ENCODE assay signal across 8 cellular contexts in genomic region chr6:20212392-20213111, GRCh38. TPM values are rescaled to one million over a fixed set of nuclear protein-coding genes. Genes with fewer than 3 reads are reported as not detected.
DNase-seq lines count a peak whose midpoint lies in the region; ATAC-seq and TF ChIP-seq lines count a peak whose summit lies in the region.

Gene MBOAT1, minus strand, starts transcription at chr6:20212469. Its CDS starts 235 bp downstream, at chr6:20212234.

- peaks cover 12% of the 10 kb centered on the region for H3K27me3 ChIP-seq in DOHH2 (ENCODE audit: control insufficient read depth, low read length)
- H3K27me3 ChIP-seq in neuron (ENCODE audit: insufficient read depth, low read length), result no peaks in the 10 kb centered on the region

- no peaks in the 10 kb centered on the region for H3F3A ChIP-seq in DOHH2 (ENCODE audit: control insufficient read depth, insufficient read depth)

- H2AFZ ChIP-seq in neuron (ENCODE audit: low read depth, low read length), result peak within 1 kb of the TSS; percentile 44

- TF ChIP-seq CTCF in DOHH2 (IDR thresholded peaks at IDR 0.05; ENCODE audit: low read depth, low read length, poor library complexity, severe bottlenecking) (no peak), foreskin fibroblast (IDR thresholded peaks at IDR 0.05; ENCODE audit: low read depth, low read length) (no peak), subcutaneous adipose tissue (IDR thresholded peaks at IDR 0.05; ENCODE audit: low read depth) (no peak)

- H3K4me3 ChIP-seq in DOHH2 (ENCODE audit: low read length) (peak within 1 kb of the TSS; percentile 15; the same call in 1 of the 2 replicates), foreskin fibroblast (ENCODE audit: low read depth in 1 of 2, low read length in 2 of 2) (peak within 1 kb of the TSS; percentile 66 to 94), neuron (ENCODE audit: low read length) (peak within 1 kb of the TSS; percentile 59)

- H3K9me3 ChIP-seq in DOHH2 (ENCODE audit: control insufficient read depth, insufficient read depth, low read length), result no peaks in the 10 kb centered on the region
- H3K9me3 ChIP-seq in neuron (ENCODE audit: low read length), result no peaks in the 10 kb centered on the region

- H3K4me2 ChIP-seq in DOHH2 (ENCODE audit: low read length), result peak within 1 kb of the TSS; percentile 3

- no peaks in the 10 kb centered on the region for H3K9me2 ChIP-seq in DOHH2 (replicated peaks; ENCODE audit: control insufficient read depth, low read length)

- H3K79me2 ChIP-seq in DOHH2 (ENCODE audit: control insufficient read depth, low read length), result no peaks in the 10 kb centered on the region

- peak; percentile 88 for ATAC-seq in GM21737 (IDR thresholded peaks at IDR 0.05; ENCODE audit: unreplicated experiment)

- no peaks in the 10 kb centered on the region for H3K4me1 ChIP-seq in DOHH2 (ENCODE audit: control insufficient read depth, low read length)
- peaks cover 32% of the 10 kb centered on the region for H3K4me1 ChIP-seq in neuron (ENCODE audit: insufficient read depth, low read length)

- DNase-seq in KBM-7 (peak; percentile 95), RKO (ENCODE audit: low spot score) (peak; percentile 85), foreskin fibroblast (peak; percentile 93 to 98)
- DNase-seq in activated effector memory CD4-positive, alpha-beta T cell treated with anti-CD3 and anti-CD28 coated beads, Interleukin-2, amount 50 U/mL, for 16 hours, result peak; percentile 86

- H3K36me3 ChIP-seq in DOHH2 (ENCODE audit: control insufficient read depth, low read length) (no peaks in the 10 kb centered on the region), neuron (ENCODE audit: insufficient read depth, low read length) (peaks cover 1% of the 10 kb centered on the region)

- in situ Hi-C loops in KBM-7 (cut with MboI; ENCODE audit: low pct_unique_long_range_greater_than_20kb, low sequenced_read_pairs), result no loop called here

- no peaks in the 10 kb centered on the region for H4K20me1 ChIP-seq in DOHH2 (ENCODE audit: control insufficient read depth, insufficient read depth, low read depth, low read length)

- H3K27ac ChIP-seq in DOHH2 (ENCODE audit: low read depth, low read length), result no peak within 1 kb of the TSS

RNA-seq across cellular contexts. Expression of gene MBOAT1, which starts in this region (rescaled TPM):
- total RNA-seq in subcutaneous adipose tissue, result 10 to 100 TPM in 3 of 4 donors, 1 to 10 TPM in 1; 7.7 to 15.6 (median 12.9) TPM

Comparison
In these comparisons a context has a peak if more than half of its experiments do, and no peak if none do; other contexts are left out.
1. H3K4me3 ChIP-seq: peak in every context shown above with its lines; median percentile 80 in foreskin fibroblast; 59 in neuron; 15 in DOHH2.